Comparison of ENCODE assay signal across 8 cellular contexts in genomic region chr11:2992234-2992999, GRCh38. TPM values are rescaled to one million over a fixed set of nuclear protein-coding genes. Genes with fewer than 3 reads are reported as not detected.
DNase-seq lines count a peak whose midpoint lies in the region; ATAC-seq and TF ChIP-seq lines count a peak whose summit lies in the region.

Gene NAP1L4, minus strand, starts transcription at chr11:2992329. Its CDS starts 13,109 bp downstream, at chr11:2979220.

- TF ChIP-seq CTCF in GM13976 (IDR thresholded peaks at IDR 0.05; ENCODE audit: borderline replicate concordance, control extremely low read depth, extremely low read depth, insufficient read depth, missing control alignments), result no peak
- TF ChIP-seq CTCF in progenitor cell of endocrine pancreas (IDR thresholded peaks at IDR 0.05; ENCODE audit: unreplicated experiment), result no peak

- H3K36me3 Mint-ChIP-seq in progenitor cell of endocrine pancreas (ENCODE audit: insufficient read depth), result peaks cover 6% of the 10 kb centered on the region

- no peaks in the 10 kb centered on the region for H3K27me3 Mint-ChIP-seq in progenitor cell of endocrine pancreas

- DNase-seq in GM13976 (ENCODE audit: low spot score), result peak; percentile 99
- peak; percentile 93 for DNase-seq in NCI-H146 treated with DMSO at 0.1 percent for 48 hours (lab: John Stamatoyannopoulos, UW; ENCODE audit: unreplicated experiment)
- peak; percentile 94 for DNase-seq in amniotic epithelial cell (ENCODE audit: low read depth)
- peak; percentile 98 for DNase-seq in left cardiac atrium
- DNase-seq in progenitor cell of endocrine pancreas (ENCODE audit: low spot score, unreplicated experiment), result peak; percentile 94
- DNase-seq in ureter (ENCODE audit: low spot score), result peak; percentile 97

- peaks cover 27% of the 10 kb centered on the region for H3K4me1 Mint-ChIP-seq in progenitor cell of endocrine pancreas (ENCODE audit: low read depth)

- in situ Hi-C loops in GM13976 (cut with MboI; ENCODE audit: low sequenced_read_pairs, unreplicated experiment), result no loop called here

- intact Hi-C loops in T-helper 1 cell treated with Interleukin-12 subunit alpha and Interleukin-12 subunit beta and Interleukin-4 antibody, amounts not matched to agents 30 ng/mL and 1 ng/mL, for 36 hours (cut with micrococcal nuclease), result loop anchor here (1.0 to 5.0 kb wide), 9 partner anchors 22 to 1102 kb away; partner anchors contain the start of genes CARS1, CDKN1C, RRM1 and TSSC4
- intact Hi-C loops in left cardiac atrium (cut with DNase I), result no loop called here

- no peaks in the 10 kb centered on the region for H3K9me3 Mint-ChIP-seq in progenitor cell of endocrine pancreas (ENCODE audit: low read depth)

- H3K27ac Mint-ChIP-seq in progenitor cell of endocrine pancreas, result peak within 1 kb of the TSS; percentile 99

- H3K4me3 Mint-ChIP-seq in progenitor cell of endocrine pancreas (ENCODE audit: low read depth), result peak within 1 kb of the TSS; percentile 98

- ATAC-seq in HG02870 (IDR thresholded peaks at IDR 0.05; ENCODE audit: unreplicated experiment) (peak; percentile 77), left cardiac atrium (peak; percentile 96 to 97)

RNA-seq across cellular contexts. Expression of gene NAP1L4, which starts in this region (rescaled TPM):
- total RNA-seq in T-helper 1 cell treated with Interleukin-12 subunit alpha and Interleukin-12 subunit beta and Interleukin-4 antibody, amounts not matched to agents 30 ng/mL and 1 ng/mL, for 36 hours, result 301 and 313 TPM in 2 replicates
- 100 to 1,000 TPM; 125 to 144 TPM for total RNA-seq in left cardiac atrium
- total RNA-seq in progenitor cell of endocrine pancreas, result 184 and 201 TPM in 2 replicates
- 189 TPM for total RNA-seq in ureter

Comparison
In these comparisons a context has a peak if more than half of its experiments do, and no peak if none do; other contexts are left out.
1. Peak in every context shown above with its lines: DNase-seq and ATAC-seq.